In the genomic region with DNA sequence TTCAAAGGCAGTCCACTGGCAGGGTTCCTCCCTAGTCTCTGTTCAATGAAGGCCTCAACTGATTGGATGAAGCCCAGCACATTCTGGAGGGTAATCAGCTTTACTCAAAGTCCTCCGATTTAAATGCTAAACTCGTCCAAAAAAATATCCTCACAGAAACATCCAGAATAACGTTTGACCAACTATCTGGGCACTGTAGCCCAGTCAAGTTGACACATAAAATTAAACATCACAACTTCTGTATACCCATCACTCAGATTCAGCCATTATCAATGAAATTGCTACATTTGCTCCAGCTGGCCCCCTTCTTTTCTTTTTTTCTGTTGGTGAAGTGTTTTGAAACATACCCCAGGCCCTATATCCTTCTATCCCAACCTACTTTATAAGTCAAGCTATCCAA, we compare ENCODE assay signal across 21 cellular contexts.
DNase-seq lines count a peak whose midpoint lies in the region; ATAC-seq and TF ChIP-seq lines count a peak whose summit lies in the region.
"Had no signal": no experiment of that assay in that cellular context is flagged by ENCODE, and none has a peak within 500 bp of the region (broad histone marks: within the 10 kb centered on the region; RNA-seq: fewer than 3 reads in every experiment).

No MANE protein-coding gene starts in this region.

- H3K27ac ChIP-seq in mesendoderm (ENCODE audit: low read depth, low read length) (no peak overlapping the region), coronary artery (no peak overlapping the region)
- H3K27ac ChIP-seq: BLaER1 had no signal

- H3K27ac Mint-ChIP-seq in WTC11: no peak overlapping the region
- H3K27ac Mint-ChIP-seq in nephron progenitor cell: peak overlapping the region; percentile 3
- H3K27ac Mint-ChIP-seq: CD4-positive, alpha-beta memory T cell had no signal

- no peak overlapping the region for H3K9ac ChIP-seq in mesendoderm (ENCODE audit: low read length)
- H3K9ac ChIP-seq: BLaER1 had no signal

- H3K4me1 ChIP-seq in mesendoderm (ENCODE audit: control insufficient read depth, low read depth, low read length): peaks cover 17% of the 10 kb centered on the region
- H3K4me1 ChIP-seq: BE2C had no signal

- H3K4me3 ChIP-seq in mesendoderm (ENCODE audit: low read length) (no peak overlapping the region), coronary artery (no peak overlapping the region)
- H3K4me3 ChIP-seq: BLaER1 had no signal

- H3K27me3 Mint-ChIP-seq in WTC11 (ENCODE audit: low read depth) (no peaks in the 10 kb centered on the region), nephron progenitor cell (ENCODE audit: low read depth, poor library complexity) (peaks cover 3% of the 10 kb centered on the region)
- H3K27me3 Mint-ChIP-seq: CD4-positive, alpha-beta memory T cell; CD4-positive, CD25-positive, alpha-beta regulatory T cell had no signal

- H3K4me1 Mint-ChIP-seq in WTC11: peaks cover 45% of the 10 kb centered on the region
- H3K4me1 Mint-ChIP-seq in nephron progenitor cell: peaks cover 65% of the 10 kb centered on the region
- H3K4me1 Mint-ChIP-seq: CD14-positive monocyte; CD4-positive, alpha-beta memory T cell; CD4-positive, CD25-positive, alpha-beta regulatory T cell; CD8-positive, alpha-beta memory T cell had no signal

- WGBS in mesendoderm (ENCODE audit: extremely low coverage, insufficient coverage, low lambda C conversion rate): no CpG with 5 or more reads among the region's 3 CpGs

- H3K4me3 Mint-ChIP-seq in WTC11 (no peak overlapping the region), nephron progenitor cell (no peak overlapping the region)
- H3K4me3 Mint-ChIP-seq: CD14-positive monocyte; CD4-positive, alpha-beta memory T cell; CD4-positive, CD25-positive, alpha-beta regulatory T cell; CD8-positive, alpha-beta memory T cell had no signal

- ATAC-seq in WTC11: no peak
- no peak for ATAC-seq in HG03378 (IDR thresholded peaks at IDR 0.05; ENCODE audit: unreplicated experiment)

- H3K36me3 ChIP-seq in mesendoderm (ENCODE audit: control insufficient read depth, insufficient read depth, low read length): no peaks in the 10 kb centered on the region
- H3K36me3 ChIP-seq: BE2C, BLaER1 had no signal

- H3K79me1 ChIP-seq in mesendoderm (ENCODE audit: low read length): no peaks in the 10 kb centered on the region

- no peak overlapping the region for H4K8ac ChIP-seq in mesendoderm (ENCODE audit: low read depth, low read length)

- POLR2A ChIA-PET in WTC11 (lab: Charles Lee): no interaction called here

- H2BK5ac ChIP-seq in mesendoderm (ENCODE audit: low read length): no peak overlapping the region

- no peak overlapping the region for H3K4me2 ChIP-seq in mesendoderm (ENCODE audit: low read length)
- H3K4me2 ChIP-seq: BLaER1 had no signal

- DNase-seq in WTC11 (ENCODE audit: low spot score): no peak
- no peak for DNase-seq in mesendoderm
- DNase-seq in nephron progenitor cell: no peak
- no peak for DNase-seq in DMS53 treated with DMSO at 0.1 percent for 48 hours (lab: John Stamatoyannopoulos, UW; ENCODE audit: unreplicated experiment)
- no peak for DNase-seq in coronary artery (ENCODE audit: low spot score)
- DNase-seq: 8988T; ACHN; BE2C; C1 segment of cervical spinal cord; CD4-positive, alpha-beta memory T cell; CD4-positive, CD25-positive, alpha-beta regulatory T cell; CD8-positive, alpha-beta memory T cell; COR-L47; DMS 273 treated with DMSO at 0.1 percent for 48 hours; DMS153; DMS53; DMS79 treated with DMSO at 0.1 percent for 48 hours; GF-D8 had no signal

- H3K4ac ChIP-seq in mesendoderm (ENCODE audit: low read depth, low read length): no peak overlapping the region

- no peak overlapping the region for H3K56ac ChIP-seq in mesendoderm (ENCODE audit: low read length)

- H3K27me3 ChIP-seq in mesendoderm (ENCODE audit: insufficient read depth, low read length, poor library complexity): no peaks in the 10 kb centered on the region
- H3K27me3 ChIP-seq: BE2C, BLaER1 had no signal

- TF ChIP-seq CTCF in WTC11 (IDR thresholded peaks at IDR 0.05) (no peak), nephron progenitor cell (IDR thresholded peaks at IDR 0.05) (no peak), coronary artery (IDR thresholded peaks at IDR 0.05) (no peak)

- H4K5ac ChIP-seq in mesendoderm (ENCODE audit: low read length): no peak overlapping the region

- no peak overlapping the region for H2AK5ac ChIP-seq in mesendoderm (ENCODE audit: low read length)

- no peaks in the 10 kb centered on the region for H3K79me2 ChIP-seq in mesendoderm (ENCODE audit: control insufficient read depth, insufficient read depth, low read length)

- peak overlapping the region; percentile 65 for H3K18ac ChIP-seq in mesendoderm (ENCODE audit: low read length)

- H3K36me3 Mint-ChIP-seq in WTC11 (peaks cover 6% of the 10 kb centered on the region; the same call in 1 of the 2 replicates), nephron progenitor cell (ENCODE audit: low read depth) (peaks cover 14% of the 10 kb centered on the region)
- H3K36me3 Mint-ChIP-seq: CD14-positive monocyte; CD4-positive, alpha-beta memory T cell; CD4-positive, CD25-positive, alpha-beta regulatory T cell; CD8-positive, alpha-beta memory T cell had no signal

- H3K23ac ChIP-seq in mesendoderm (ENCODE audit: low read length): no peak overlapping the region

- no peak overlapping the region for H2BK15ac ChIP-seq in mesendoderm (replicated peaks; ENCODE audit: low read depth)

- CTCF ChIA-PET in WTC11 (lab: Charles Lee): no interaction called here

- peaks cover 10% of the 10 kb centered on the region for H3K9me3 Mint-ChIP-seq in WTC11
- peaks cover 13% of the 10 kb centered on the region for H3K9me3 Mint-ChIP-seq in nephron progenitor cell

- H2BK120ac ChIP-seq in mesendoderm (ENCODE audit: low read depth, low read length): no peak overlapping the region

TF ChIP-seq in WTC11, 78 proteins besides CTCF, POLR2A, EP300 and RAD21:
- TF ChIP-seq SMAD4 (CRISPR knock-in tag; IDR thresholded peaks at IDR 0.05) (no peak), ZNF671 (CRISPR knock-in tag; IDR thresholded peaks at IDR 0.05) (no peak), ZNF416 (CRISPR knock-in tag; IDR thresholded peaks at IDR 0.05) (peak; percentile 76; the same call in 1 of the 2 replicates), CREB1 (CRISPR knock-in tag; IDR thresholded peaks at IDR 0.05) (no peak), NR3C1 (CRISPR knock-in tag; conservative IDR thresholded peaks at IDR 0.05; ENCODE audit: low read depth) (no peak)
- TF ChIP-seq, protein P1, sequence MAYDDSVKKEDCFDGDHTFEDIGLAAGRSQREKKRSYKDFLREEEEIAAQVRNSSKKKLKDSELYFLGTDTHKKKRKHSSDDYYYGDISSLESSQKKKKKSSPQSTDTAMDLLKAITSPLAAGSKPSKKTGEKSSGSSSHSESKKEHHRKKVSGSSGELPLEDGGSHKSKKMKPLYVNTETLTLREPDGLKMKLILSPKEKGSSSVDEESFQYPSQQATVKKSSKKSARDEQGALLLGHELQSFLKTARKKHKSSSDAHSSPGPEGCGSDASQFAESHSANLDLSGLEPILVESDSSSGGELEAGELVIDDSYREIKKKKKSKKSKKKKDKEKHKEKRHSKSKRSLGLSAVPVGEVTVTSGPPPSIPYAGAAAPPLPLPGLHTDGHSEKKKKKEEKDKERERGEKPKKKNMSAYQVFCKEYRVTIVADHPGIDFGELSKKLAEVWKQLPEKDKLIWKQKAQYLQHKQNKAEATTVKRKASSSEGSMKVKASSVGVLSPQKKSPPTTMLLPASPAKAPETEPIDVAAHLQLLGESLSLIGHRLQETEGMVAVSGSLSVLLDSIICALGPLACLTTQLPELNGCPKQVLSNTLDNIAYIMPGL (CRISPR knock-in tag; IDR thresholded peaks at IDR 0.05): no peak
- TF ChIP-seq, protein P2, sequence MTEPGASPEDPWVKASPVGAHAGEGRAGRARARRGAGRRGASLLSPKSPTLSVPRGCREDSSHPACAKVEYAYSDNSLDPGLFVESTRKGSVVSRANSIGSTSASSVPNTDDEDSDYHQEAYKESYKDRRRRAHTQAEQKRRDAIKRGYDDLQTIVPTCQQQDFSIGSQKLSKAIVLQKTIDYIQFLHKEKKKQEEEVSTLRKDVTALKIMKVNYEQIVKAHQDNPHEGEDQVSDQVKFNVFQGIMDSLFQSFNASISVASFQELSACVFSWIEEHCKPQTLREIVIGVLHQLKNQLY (CRISPR knock-in tag; IDR thresholded peaks at IDR 0.05): no peak
- TF ChIP-seq, protein P3, sequence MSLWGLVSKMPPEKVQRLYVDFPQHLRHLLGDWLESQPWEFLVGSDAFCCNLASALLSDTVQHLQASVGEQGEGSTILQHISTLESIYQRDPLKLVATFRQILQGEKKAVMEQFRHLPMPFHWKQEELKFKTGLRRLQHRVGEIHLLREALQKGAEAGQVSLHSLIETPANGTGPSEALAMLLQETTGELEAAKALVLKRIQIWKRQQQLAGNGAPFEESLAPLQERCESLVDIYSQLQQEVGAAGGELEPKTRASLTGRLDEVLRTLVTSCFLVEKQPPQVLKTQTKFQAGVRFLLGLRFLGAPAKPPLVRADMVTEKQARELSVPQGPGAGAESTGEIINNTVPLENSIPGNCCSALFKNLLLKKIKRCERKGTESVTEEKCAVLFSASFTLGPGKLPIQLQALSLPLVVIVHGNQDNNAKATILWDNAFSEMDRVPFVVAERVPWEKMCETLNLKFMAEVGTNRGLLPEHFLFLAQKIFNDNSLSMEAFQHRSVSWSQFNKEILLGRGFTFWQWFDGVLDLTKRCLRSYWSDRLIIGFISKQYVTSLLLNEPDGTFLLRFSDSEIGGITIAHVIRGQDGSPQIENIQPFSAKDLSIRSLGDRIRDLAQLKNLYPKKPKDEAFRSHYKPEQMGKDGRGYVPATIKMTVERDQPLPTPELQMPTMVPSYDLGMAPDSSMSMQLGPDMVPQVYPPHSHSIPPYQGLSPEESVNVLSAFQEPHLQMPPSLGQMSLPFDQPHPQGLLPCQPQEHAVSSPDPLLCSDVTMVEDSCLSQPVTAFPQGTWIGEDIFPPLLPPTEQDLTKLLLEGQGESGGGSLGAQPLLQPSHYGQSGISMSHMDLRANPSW (CRISPR knock-in tag; conservative IDR thresholded peaks at IDR 0.05; ENCODE audit: low read depth): no peak
